ENCODE assay signal across 13 cellular contexts in the genomic region with DNA sequence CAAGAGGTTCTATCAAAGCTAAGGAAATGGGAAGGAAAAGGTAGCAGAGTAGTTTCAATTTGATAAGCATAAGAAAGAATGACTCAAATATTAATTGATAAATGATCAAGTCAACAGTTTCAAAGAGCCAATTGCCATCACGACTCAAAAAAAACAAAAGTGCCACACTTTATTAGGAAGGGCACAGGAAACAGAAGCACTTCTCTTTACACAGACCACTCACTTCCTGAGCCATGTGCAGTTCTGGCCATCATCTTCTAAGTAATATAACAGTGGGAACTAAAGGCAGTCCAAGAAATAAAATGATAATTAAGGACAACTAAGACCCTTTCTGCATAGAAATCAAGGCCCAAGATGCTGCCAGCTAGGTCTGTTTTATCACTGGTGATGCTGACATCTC. TPM values are rescaled to one million over a fixed set of nuclear protein-coding genes. Genes with fewer than 3 reads are reported as not detected.
A peak's percentile ranks its signal among the peaks of the same experiment; 100 is the strongest.
DNase-seq lines count a peak whose midpoint lies in the region; ATAC-seq and TF ChIP-seq lines count a peak whose summit lies in the region.
"Had no signal": no experiment of that assay in that cellular context is flagged by ENCODE, and none has a peak within 500 bp of the region (broad histone marks: within the 10 kb centered on the region; RNA-seq: fewer than 3 reads in every experiment).

No MANE protein-coding gene starts in this region.

- DNase-seq in activated naive CD8-positive, alpha-beta T cell treated with anti-CD3 and anti-CD28 coated beads for 36 hours = no peak
- no peak for DNase-seq in activated naive CD8-positive, alpha-beta T cell treated with anti-CD3 and anti-CD28 coated beads, Interleukin-2, amount 50 U/mL, for 24 hours
- DNase-seq in HL-60 (ENCODE audit: low read depth in 1 of 2, low spot score in 1 of 2) = no peak
- no peak for DNase-seq in NCI-H2196 treated with DMSO at 0.1 percent for 48 hours (lab: John Stamatoyannopoulos, UW; ENCODE audit: unreplicated experiment)
- DNase-seq in naive thymus-derived CD4-positive, alpha-beta T cell = no peak
- no peak for DNase-seq in KG1 (lab: John Stamatoyannopoulos, UW)
- DNase-seq: DMS153; H7; NCI-H2107; NCI-H69; NK-92 treated with Interleukin-12 subunit alpha and Interleukin-12 subunit beta, amount 100 ng/mL, for 24 hours; PC-9 had no signal

- H3K9me3 Mint-ChIP-seq in activated naive CD8-positive, alpha-beta T cell treated with anti-CD3 and anti-CD28 coated beads for 36 hours = no peaks in the 10 kb centered on the region
- H3K9me3 Mint-ChIP-seq in activated naive CD8-positive, alpha-beta T cell treated with anti-CD3 and anti-CD28 coated beads, Interleukin-2, amount 50 U/mL, for 24 hours = no peaks in the 10 kb centered on the region
- H3K9me3 Mint-ChIP-seq in activated T-helper 17 cell treated with anti-CD3 and anti-CD28 coated beads, Interleukin-2, amount 50 U/mL, for 72 hours = no peaks in the 10 kb centered on the region
- no peaks in the 10 kb centered on the region for H3K9me3 Mint-ChIP-seq in naive thymus-derived CD4-positive, alpha-beta T cell

- H3K36me3 Mint-ChIP-seq in activated naive CD8-positive, alpha-beta T cell treated with anti-CD3 and anti-CD28 coated beads for 36 hours = peaks cover 18% of the 10 kb centered on the region
- peaks cover 22% of the 10 kb centered on the region for H3K36me3 Mint-ChIP-seq in activated naive CD8-positive, alpha-beta T cell treated with anti-CD3 and anti-CD28 coated beads, Interleukin-2, amount 50 U/mL, for 24 hours (ENCODE audit: low read depth)
- peaks cover 48% of the 10 kb centered on the region for H3K36me3 Mint-ChIP-seq in activated T-helper 17 cell treated with anti-CD3 and anti-CD28 coated beads, Interleukin-2, amount 50 U/mL, for 72 hours (ENCODE audit: low read depth)
- peaks cover 9 to 44% (median 14%) of the 10 kb centered on the region in 5 donors for H3K36me3 Mint-ChIP-seq in naive thymus-derived CD4-positive, alpha-beta T cell

- TF ChIP-seq CTCF in HL-60 (IDR thresholded peaks at IDR 0.05; ENCODE audit: insufficient read depth, low read length) = no peak

- H3K4me1 Mint-ChIP-seq in activated naive CD8-positive, alpha-beta T cell treated with anti-CD3 and anti-CD28 coated beads for 36 hours = peaks cover 19% of the 10 kb centered on the region
- H3K4me1 Mint-ChIP-seq in activated naive CD8-positive, alpha-beta T cell treated with anti-CD3 and anti-CD28 coated beads, Interleukin-2, amount 50 U/mL, for 24 hours = peaks cover 21% of the 10 kb centered on the region
- H3K4me1 Mint-ChIP-seq in activated T-helper 17 cell treated with anti-CD3 and anti-CD28 coated beads, Interleukin-2, amount 50 U/mL, for 72 hours = peaks cover 23% of the 10 kb centered on the region
- peaks cover 16 to 37% (median 30%) of the 10 kb centered on the region in 7 donors for H3K4me1 Mint-ChIP-seq in naive thymus-derived CD4-positive, alpha-beta T cell

- H3K36me3 ChIP-seq in naive thymus-derived CD4-positive, alpha-beta T cell (ENCODE audit: control insufficient read depth in 2 of 3, insufficient read depth in 3 of 3, low read length in 3 of 3) = peaks cover 0 to 20% (median 5%) of the 10 kb centered on the region in 3 experiments

- no peak for ATAC-seq in activated naive CD8-positive, alpha-beta T cell treated with anti-CD3 and anti-CD28 coated beads, Interleukin-2, amount 50 U/mL, for 24 hours
- ATAC-seq in activated T-helper 17 cell treated with anti-CD3 and anti-CD28 coated beads, Interleukin-2, amount 50 U/mL, for 72 hours (replicated peaks) = no peak
- no peak for ATAC-seq in naive thymus-derived CD4-positive, alpha-beta T cell

- no peak overlapping the region for H3K4me3 Mint-ChIP-seq in activated naive CD8-positive, alpha-beta T cell treated with anti-CD3 and anti-CD28 coated beads for 36 hours
- H3K4me3 Mint-ChIP-seq in activated naive CD8-positive, alpha-beta T cell treated with anti-CD3 and anti-CD28 coated beads, Interleukin-2, amount 50 U/mL, for 24 hours = no peak overlapping the region
- no peak overlapping the region for H3K4me3 Mint-ChIP-seq in activated T-helper 17 cell treated with anti-CD3 and anti-CD28 coated beads, Interleukin-2, amount 50 U/mL, for 72 hours
- H3K4me3 Mint-ChIP-seq in naive thymus-derived CD4-positive, alpha-beta T cell = no peak overlapping the region

- POLR2A ChIA-PET in naive thymus-derived CD4-positive, alpha-beta T cell (lab: Charles Lee) = interaction anchor here (1.2 kb wide), 1 partner anchor 22 kb away, joined by 4 read pairs; the partner anchor contains the start of gene MED21

- peak overlapping the region; percentile 3 for H3K27ac Mint-ChIP-seq in activated naive CD8-positive, alpha-beta T cell treated with anti-CD3 and anti-CD28 coated beads for 36 hours
- no peak overlapping the region for H3K27ac Mint-ChIP-seq in activated naive CD8-positive, alpha-beta T cell treated with anti-CD3 and anti-CD28 coated beads, Interleukin-2, amount 50 U/mL, for 24 hours
- peak overlapping the region; percentile 61 for H3K27ac Mint-ChIP-seq in activated T-helper 17 cell treated with anti-CD3 and anti-CD28 coated beads, Interleukin-2, amount 50 U/mL, for 72 hours
- H3K27ac Mint-ChIP-seq in naive thymus-derived CD4-positive, alpha-beta T cell = no peak overlapping the region

- no peak overlapping the region for H3K4me3 ChIP-seq in HL-60 (replicated peaks; ENCODE audit: insufficient read depth, low read length)
- no peak overlapping the region for H3K4me3 ChIP-seq in naive thymus-derived CD4-positive, alpha-beta T cell (ENCODE audit: low read length)
- H3K4me3 ChIP-seq: PC-9 had no signal

- no peaks in the 10 kb centered on the region for H3K9me3 ChIP-seq in naive thymus-derived CD4-positive, alpha-beta T cell (ENCODE audit: control insufficient read depth in 2 of 3, low read length in 3 of 3)

- H3K27me3 ChIP-seq in HL-60 (ENCODE audit: insufficient read depth, poor library complexity, severe bottlenecking) = no peaks in the 10 kb centered on the region
- no peaks in the 10 kb centered on the region for H3K27me3 ChIP-seq in naive thymus-derived CD4-positive, alpha-beta T cell (ENCODE audit: control insufficient read depth in 2 of 2, insufficient read depth in 2 of 2, low read length in 2 of 2)

- H3K27ac ChIP-seq in HL-60 (replicated peaks) = peak overlapping the region; percentile 49
- H3K27ac ChIP-seq in naive thymus-derived CD4-positive, alpha-beta T cell (ENCODE audit: low read depth, low read length) = no peak overlapping the region
- H3K27ac ChIP-seq: PC-9 had no signal

- intact Hi-C loops in naive thymus-derived CD4-positive, alpha-beta T cell (cut with micrococcal nuclease) = no loop called here

- no peaks in the 10 kb centered on the region for H3K4me1 ChIP-seq in naive thymus-derived CD4-positive, alpha-beta T cell (ENCODE audit: control insufficient read depth in 2 of 2, insufficient read depth in 2 of 2, low read length in 2 of 2)

- no peaks in the 10 kb centered on the region for H3K27me3 Mint-ChIP-seq in activated naive CD8-positive, alpha-beta T cell treated with anti-CD3 and anti-CD28 coated beads for 36 hours
- no peaks in the 10 kb centered on the region for H3K27me3 Mint-ChIP-seq in activated naive CD8-positive, alpha-beta T cell treated with anti-CD3 and anti-CD28 coated beads, Interleukin-2, amount 50 U/mL, for 24 hours
- H3K27me3 Mint-ChIP-seq in activated T-helper 17 cell treated with anti-CD3 and anti-CD28 coated beads, Interleukin-2, amount 50 U/mL, for 72 hours = no peaks in the 10 kb centered on the region
- no peaks in the 10 kb centered on the region for H3K27me3 Mint-ChIP-seq in naive thymus-derived CD4-positive, alpha-beta T cell

- CTCF ChIA-PET in naive thymus-derived CD4-positive, alpha-beta T cell (lab: Charles Lee) = no interaction called here

RNA-seq across cellular contexts. Expression of gene TM7SF3, which starts 13.2 kb away (rescaled TPM):
- total RNA-seq in activated naive CD8-positive, alpha-beta T cell treated with anti-CD3 and anti-CD28 coated beads for 36 hours = 10 to 100 TPM; 32.4 to 33.6 TPM
- total RNA-seq in activated T-helper 17 cell treated with anti-CD3 and anti-CD28 coated beads, Interleukin-2, amount 50 U/mL, for 72 hours = 10 to 100 TPM; 30.7 to 42.7 TPM
- 10 to 100 TPM; 24.4 to 57.3 (median 28.5) TPM for total RNA-seq in naive thymus-derived CD4-positive, alpha-beta T cell
- 10 to 100 TPM; 56.3 to 61.7 TPM for polyA plus RNA-seq in naive thymus-derived CD4-positive, alpha-beta T cell

RNA-seq across cellular contexts. Expression of gene MED21, which starts 21.4 kb away (rescaled TPM):
- total RNA-seq in activated naive CD8-positive, alpha-beta T cell treated with anti-CD3 and anti-CD28 coated beads for 36 hours = 10 to 100 TPM; 27.8 to 29.3 TPM
- 10 to 100 TPM; 32.6 to 36.0 TPM for total RNA-seq in activated T-helper 17 cell treated with anti-CD3 and anti-CD28 coated beads, Interleukin-2, amount 50 U/mL, for 72 hours
- total RNA-seq in naive thymus-derived CD4-positive, alpha-beta T cell = 10 to 100 TPM; 42.4 to 93.5 (median 72.9) TPM
- 10 to 100 TPM; 12.0 to 16.4 TPM for polyA plus RNA-seq in naive thymus-derived CD4-positive, alpha-beta T cell

Comparison
In these comparisons a context has a peak if more than half of its experiments do, and no peak if none do; other contexts are left out.
1. H3K27ac Mint-ChIP-seq: peak in activated naive CD8-positive, alpha-beta T cell treated with anti-CD3 and anti-CD28 coated beads for 36 hours (single experiment) and activated T-helper 17 cell treated with anti-CD3 and anti-CD28 coated beads, Interleukin-2, amount 50 U/mL, for 72 hours (single experiment); none in activated naive CD8-positive, alpha-beta T cell treated with anti-CD3 and anti-CD28 coated beads, Interleukin-2, amount 50 U/mL, for 24 hours (single experiment) and naive thymus-derived CD4-positive, alpha-beta T cell (0 of 9).